In the genomic region with DNA sequence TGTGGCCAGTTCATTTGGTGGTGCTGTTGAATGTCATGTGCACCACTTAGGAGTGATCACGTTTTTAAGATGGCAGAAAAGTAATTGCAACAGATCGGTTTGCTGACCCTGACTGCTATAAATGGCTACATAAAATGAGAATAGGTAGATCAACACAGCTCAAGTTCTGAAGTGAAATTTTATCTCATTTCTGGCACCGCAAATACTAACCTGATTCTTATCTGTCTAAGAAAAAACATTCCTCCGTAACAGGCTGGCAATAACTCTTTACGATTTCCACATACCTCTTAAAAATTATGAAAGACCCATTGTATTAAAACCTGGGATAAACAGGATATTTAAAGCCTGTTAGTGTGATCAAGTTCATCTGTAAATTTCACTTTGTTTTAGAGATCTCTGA, we compare ENCODE assay signal across 1 cellular context.
A peak's percentile ranks its signal among the peaks of the same experiment; 100 is the strongest.
TF ChIP-seq lines count a peak whose summit lies in the region.

No MANE protein-coding gene starts in this region.

TF ChIP-seq in HEK293, 187 proteins besides CTCF, POLR2A, EP300 and RAD21 (continued from another document):
- TF ChIP-seq, protein P1, sequence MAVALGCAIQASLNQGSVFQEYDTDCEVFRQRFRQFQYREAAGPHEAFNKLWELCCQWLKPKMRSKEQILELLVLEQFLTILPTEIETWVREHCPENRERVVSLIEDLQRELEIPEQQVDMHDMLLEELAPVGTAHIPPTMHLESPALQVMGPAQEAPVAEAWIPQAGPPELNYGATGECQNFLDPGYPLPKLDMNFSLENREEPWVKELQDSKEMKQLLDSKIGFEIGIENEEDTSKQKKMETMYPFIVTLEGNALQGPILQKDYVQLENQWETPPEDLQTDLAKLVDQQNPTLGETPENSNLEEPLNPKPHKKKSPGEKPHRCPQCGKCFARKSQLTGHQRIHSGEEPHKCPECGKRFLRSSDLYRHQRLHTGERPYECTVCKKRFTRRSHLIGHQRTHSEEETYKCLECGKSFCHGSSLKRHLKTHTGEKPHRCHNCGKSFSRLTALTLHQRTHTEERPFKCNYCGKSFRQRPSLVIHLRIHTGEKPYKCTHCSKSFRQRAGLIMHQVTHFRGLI (tag by site-specific recombination; IDR thresholded peaks at IDR 0.05): no peak
- TF ChIP-seq ZSCAN23 (tag by site-specific recombination; IDR thresholded peaks at IDR 0.05): no peak
- no peak for TF ChIP-seq MZF1 (tag by site-specific recombination; IDR thresholded peaks at IDR 0.05; ENCODE audit: borderline replicate concordance)
- TF ChIP-seq KLF9 (tag by site-specific recombination; IDR thresholded peaks at IDR 0.05; ENCODE audit: low read depth): no peak
- TF ChIP-seq, protein P2, sequence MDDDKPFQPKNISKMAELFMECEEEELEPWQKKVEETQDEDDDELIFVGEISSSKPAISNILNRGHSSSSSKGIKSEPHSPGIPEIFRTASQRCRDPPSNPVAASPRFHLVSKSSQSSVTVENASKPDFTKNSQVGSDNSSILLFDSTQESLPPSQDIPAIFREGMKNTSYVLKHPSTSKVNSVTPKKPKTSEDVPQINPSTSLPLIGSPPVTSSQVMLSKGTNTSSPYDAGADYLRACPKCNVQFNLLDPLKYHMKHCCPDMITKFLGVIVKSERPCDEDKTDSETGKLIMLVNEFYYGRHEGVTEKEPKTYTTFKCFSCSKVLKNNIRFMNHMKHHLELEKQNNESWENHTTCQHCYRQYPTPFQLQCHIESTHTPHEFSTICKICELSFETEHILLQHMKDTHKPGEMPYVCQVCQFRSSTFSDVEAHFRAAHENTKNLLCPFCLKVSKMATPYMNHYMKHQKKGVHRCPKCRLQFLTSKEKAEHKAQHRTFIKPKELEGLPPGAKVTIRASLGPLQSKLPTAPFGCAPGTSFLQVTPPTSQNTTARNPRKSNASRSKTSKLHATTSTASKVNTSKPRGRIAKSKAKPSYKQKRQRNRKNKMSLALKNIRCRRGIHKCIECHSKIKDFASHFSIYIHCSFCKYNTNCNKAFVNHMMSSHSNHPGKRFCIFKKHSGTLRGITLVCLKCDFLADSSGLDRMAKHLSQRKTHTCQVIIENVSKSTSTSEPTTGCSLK (tag by site-specific recombination; IDR thresholded peaks at IDR 0.05): no peak
- TF ChIP-seq FEZF1 (tag by site-specific recombination; IDR thresholded peaks at IDR 0.05): peak; percentile 30; the same call in 1 of the 2 replicates
- TF ChIP-seq ZNF394 (tag by site-specific recombination; IDR thresholded peaks at IDR 0.05; ENCODE audit: borderline replicate concordance): no peak
- TF ChIP-seq ZNF292 (tag by site-specific recombination; IDR thresholded peaks at IDR 0.05; ENCODE audit: borderline replicate concordance, low read depth): no peak
- peak; percentile 65 for TF ChIP-seq ZBTB17 (tag by site-specific recombination; IDR thresholded peaks at IDR 0.05)
- no peak for TF ChIP-seq ZNF626 (tag by site-specific recombination; IDR thresholded peaks at IDR 0.05)
- no peak for TF ChIP-seq GLI4 (tag by site-specific recombination; IDR thresholded peaks at IDR 0.05)
- no peak for TF ChIP-seq ZNF174 (tag by site-specific recombination; IDR thresholded peaks at IDR 0.05)
- TF ChIP-seq ZNF529 (tag by site-specific recombination; IDR thresholded peaks at IDR 0.05; ENCODE audit: insufficient replicate concordance): no peak
- no peak for TF ChIP-seq ZNF302 (tag by site-specific recombination; IDR thresholded peaks at IDR 0.05; ENCODE audit: low read depth)
- TF ChIP-seq ZNF521 (tag by site-specific recombination; IDR thresholded peaks at IDR 0.05): no peak
- TF ChIP-seq SP3 (tag by site-specific recombination; IDR thresholded peaks at IDR 0.05): no peak
- TF ChIP-seq ZNF837 (tag by site-specific recombination; IDR thresholded peaks at IDR 0.05): no peak
- TF ChIP-seq, protein P3, sequence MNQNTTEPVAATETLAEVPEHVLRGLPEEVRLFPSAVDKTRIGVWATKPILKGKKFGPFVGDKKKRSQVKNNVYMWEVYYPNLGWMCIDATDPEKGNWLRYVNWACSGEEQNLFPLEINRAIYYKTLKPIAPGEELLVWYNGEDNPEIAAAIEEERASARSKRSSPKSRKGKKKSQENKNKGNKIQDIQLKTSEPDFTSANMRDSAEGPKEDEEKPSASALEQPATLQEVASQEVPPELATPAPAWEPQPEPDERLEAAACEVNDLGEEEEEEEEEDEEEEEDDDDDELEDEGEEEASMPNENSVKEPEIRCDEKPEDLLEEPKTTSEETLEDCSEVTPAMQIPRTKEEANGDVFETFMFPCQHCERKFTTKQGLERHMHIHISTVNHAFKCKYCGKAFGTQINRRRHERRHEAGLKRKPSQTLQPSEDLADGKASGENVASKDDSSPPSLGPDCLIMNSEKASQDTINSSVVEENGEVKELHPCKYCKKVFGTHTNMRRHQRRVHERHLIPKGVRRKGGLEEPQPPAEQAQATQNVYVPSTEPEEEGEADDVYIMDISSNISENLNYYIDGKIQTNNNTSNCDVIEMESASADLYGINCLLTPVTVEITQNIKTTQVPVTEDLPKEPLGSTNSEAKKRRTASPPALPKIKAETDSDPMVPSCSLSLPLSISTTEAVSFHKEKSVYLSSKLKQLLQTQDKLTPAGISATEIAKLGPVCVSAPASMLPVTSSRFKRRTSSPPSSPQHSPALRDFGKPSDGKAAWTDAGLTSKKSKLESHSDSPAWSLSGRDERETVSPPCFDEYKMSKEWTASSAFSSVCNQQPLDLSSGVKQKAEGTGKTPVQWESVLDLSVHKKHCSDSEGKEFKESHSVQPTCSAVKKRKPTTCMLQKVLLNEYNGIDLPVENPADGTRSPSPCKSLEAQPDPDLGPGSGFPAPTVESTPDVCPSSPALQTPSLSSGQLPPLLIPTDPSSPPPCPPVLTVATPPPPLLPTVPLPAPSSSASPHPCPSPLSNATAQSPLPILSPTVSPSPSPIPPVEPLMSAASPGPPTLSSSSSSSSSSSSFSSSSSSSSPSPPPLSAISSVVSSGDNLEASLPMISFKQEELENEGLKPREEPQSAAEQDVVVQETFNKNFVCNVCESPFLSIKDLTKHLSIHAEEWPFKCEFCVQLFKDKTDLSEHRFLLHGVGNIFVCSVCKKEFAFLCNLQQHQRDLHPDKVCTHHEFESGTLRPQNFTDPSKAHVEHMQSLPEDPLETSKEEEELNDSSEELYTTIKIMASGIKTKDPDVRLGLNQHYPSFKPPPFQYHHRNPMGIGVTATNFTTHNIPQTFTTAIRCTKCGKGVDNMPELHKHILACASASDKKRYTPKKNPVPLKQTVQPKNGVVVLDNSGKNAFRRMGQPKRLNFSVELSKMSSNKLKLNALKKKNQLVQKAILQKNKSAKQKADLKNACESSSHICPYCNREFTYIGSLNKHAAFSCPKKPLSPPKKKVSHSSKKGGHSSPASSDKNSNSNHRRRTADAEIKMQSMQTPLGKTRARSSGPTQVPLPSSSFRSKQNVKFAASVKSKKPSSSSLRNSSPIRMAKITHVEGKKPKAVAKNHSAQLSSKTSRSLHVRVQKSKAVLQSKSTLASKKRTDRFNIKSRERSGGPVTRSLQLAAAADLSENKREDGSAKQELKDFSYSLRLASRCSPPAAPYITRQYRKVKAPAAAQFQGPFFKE (tag by site-specific recombination; IDR thresholded peaks at IDR 0.05; ENCODE audit: borderline replicate concordance): no peak
- TF ChIP-seq ZNF558 (tag by site-specific recombination; IDR thresholded peaks at IDR 0.05): no peak
- TF ChIP-seq ZNF544 (tag by site-specific recombination; IDR thresholded peaks at IDR 0.05): no peak
- TF ChIP-seq ZSCAN30 (tag by site-specific recombination; IDR thresholded peaks at IDR 0.05): no peak
- no peak for TF ChIP-seq ZNF404 (tag by site-specific recombination; IDR thresholded peaks at IDR 0.05)
- TF ChIP-seq ZNF391 (tag by site-specific recombination; IDR thresholded peaks at IDR 0.05; ENCODE audit: borderline replicate concordance, low read depth): no peak
- no peak for TF ChIP-seq ZNF24 (tag by site-specific recombination; IDR thresholded peaks at IDR 0.05)
- no peak for TF ChIP-seq ZFP41 (tag by site-specific recombination; IDR thresholded peaks at IDR 0.05; ENCODE audit: borderline replicate concordance)
- TF ChIP-seq, protein P4, sequence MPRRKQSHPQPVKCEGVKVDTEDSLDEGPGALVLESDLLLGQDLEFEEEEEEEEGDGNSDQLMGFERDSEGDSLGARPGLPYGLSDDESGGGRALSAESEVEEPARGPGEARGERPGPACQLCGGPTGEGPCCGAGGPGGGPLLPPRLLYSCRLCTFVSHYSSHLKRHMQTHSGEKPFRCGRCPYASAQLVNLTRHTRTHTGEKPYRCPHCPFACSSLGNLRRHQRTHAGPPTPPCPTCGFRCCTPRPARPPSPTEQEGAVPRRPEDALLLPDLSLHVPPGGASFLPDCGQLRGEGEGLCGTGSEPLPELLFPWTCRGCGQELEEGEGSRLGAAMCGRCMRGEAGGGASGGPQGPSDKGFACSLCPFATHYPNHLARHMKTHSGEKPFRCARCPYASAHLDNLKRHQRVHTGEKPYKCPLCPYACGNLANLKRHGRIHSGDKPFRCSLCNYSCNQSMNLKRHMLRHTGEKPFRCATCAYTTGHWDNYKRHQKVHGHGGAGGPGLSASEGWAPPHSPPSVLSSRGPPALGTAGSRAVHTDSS (tag by site-specific recombination; IDR thresholded peaks at IDR 0.05): no peak
- no peak for TF ChIP-seq ZNF701 (tag by site-specific recombination; IDR thresholded peaks at IDR 0.05)
- TF ChIP-seq TRIM28 (IDR thresholded peaks at IDR 0.05; ENCODE audit: borderline replicate concordance, low read length): peak; percentile 42; the same call in 1 of the 2 replicates
- TF ChIP-seq, protein P5, sequence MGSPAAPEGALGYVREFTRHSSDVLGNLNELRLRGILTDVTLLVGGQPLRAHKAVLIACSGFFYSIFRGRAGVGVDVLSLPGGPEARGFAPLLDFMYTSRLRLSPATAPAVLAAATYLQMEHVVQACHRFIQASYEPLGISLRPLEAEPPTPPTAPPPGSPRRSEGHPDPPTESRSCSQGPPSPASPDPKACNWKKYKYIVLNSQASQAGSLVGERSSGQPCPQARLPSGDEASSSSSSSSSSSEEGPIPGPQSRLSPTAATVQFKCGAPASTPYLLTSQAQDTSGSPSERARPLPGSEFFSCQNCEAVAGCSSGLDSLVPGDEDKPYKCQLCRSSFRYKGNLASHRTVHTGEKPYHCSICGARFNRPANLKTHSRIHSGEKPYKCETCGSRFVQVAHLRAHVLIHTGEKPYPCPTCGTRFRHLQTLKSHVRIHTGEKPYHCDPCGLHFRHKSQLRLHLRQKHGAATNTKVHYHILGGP (tag by site-specific recombination; IDR thresholded peaks at IDR 0.05): no peak
- peak; percentile 68 for TF ChIP-seq SCRT2 (tag by site-specific recombination; IDR thresholded peaks at IDR 0.05)
- TF ChIP-seq HOXC10 (CRISPR knock-in tag; IDR thresholded peaks at IDR 0.05): no peak
- TF ChIP-seq ZNF423 (tag by site-specific recombination; IDR thresholded peaks at IDR 0.05): no peak
- TF ChIP-seq, protein P6, sequence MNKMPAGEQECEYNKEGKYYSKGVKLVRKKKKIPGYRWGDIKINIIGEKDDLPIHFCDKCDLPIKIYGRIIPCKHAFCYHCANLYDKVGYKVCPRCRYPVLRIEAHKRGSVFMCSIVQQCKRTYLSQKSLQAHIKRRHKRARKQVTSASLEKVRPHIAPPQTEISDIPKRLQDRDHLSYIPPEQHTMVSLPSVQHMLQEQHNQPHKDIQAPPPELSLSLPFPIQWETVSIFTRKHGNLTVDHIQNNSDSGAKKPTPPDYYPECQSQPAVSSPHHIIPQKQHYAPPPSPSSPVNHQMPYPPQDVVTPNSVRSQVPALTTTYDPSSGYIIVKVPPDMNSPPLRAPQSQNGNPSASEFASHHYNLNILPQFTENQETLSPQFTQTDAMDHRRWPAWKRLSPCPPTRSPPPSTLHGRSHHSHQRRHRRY (tag by site-specific recombination; IDR thresholded peaks at IDR 0.05): no peak
- TF ChIP-seq ZNF341 (tag by site-specific recombination; IDR thresholded peaks at IDR 0.05; ENCODE audit: low read depth): peak; percentile 14; the same call in 1 of the 2 replicates
- no peak for TF ChIP-seq ZNF549 (tag by site-specific recombination; IDR thresholded peaks at IDR 0.05)
- no peak for TF ChIP-seq ZNF214 (tag by site-specific recombination; IDR thresholded peaks at IDR 0.05; ENCODE audit: borderline replicate concordance)
- TF ChIP-seq GLIS2 (tag by site-specific recombination; IDR thresholded peaks at IDR 0.05): no peak
